ENCODE assay signal across 24 cellular contexts in the genomic region with DNA sequence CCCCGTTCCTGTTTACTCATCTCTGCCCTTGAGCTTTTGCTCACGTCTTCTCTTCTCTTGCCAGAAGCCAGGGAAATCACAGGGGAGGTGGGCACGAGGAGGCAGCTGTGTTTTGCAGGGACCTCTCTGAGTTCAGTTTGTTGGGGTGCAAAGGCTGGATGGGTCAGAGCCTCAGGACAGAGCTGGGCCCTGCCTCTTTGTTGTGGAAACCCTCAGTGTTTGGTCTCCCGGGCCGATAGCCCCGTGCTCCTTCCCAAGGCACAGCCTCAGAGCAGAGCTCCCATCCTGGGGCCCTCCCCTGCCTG. TPM values are rescaled to one million over a fixed set of nuclear protein-coding genes. Genes with fewer than 3 reads are reported as not detected.
DNase-seq lines count a peak whose midpoint lies in the region; ATAC-seq and TF ChIP-seq lines count a peak whose summit lies in the region.
"Had no signal": no experiment of that assay in that cellular context is flagged by ENCODE, and none has a peak within 500 bp of the region (broad histone marks: within the 10 kb centered on the region; RNA-seq: fewer than 3 reads in every experiment).

No MANE protein-coding gene starts in this region.

- CTCF ChIA-PET in activated CD4-positive, alpha-beta T cell treated with anti-CD3 and anti-CD28 coated beads for 36 hours (lab: Charles Lee), result interaction anchor here (0.6 to 1.2 kb wide), 4 partner anchors 48 to 292 kb away, joined by 3 read pairs; no protein-coding TSS in a partner anchor

- 87 to 88% methylated on average over 3 to 6 of the region's 6 CpGs for WGBS in endodermal cell (ENCODE audit: insufficient coverage in 1 of 2, insufficient read length in 1 of 2), 2 experiments
- 80% methylated on average over 6 of the region's 6 CpGs for WGBS in smooth muscle cell (ENCODE audit: low lambda C conversion rate)
- WGBS in gastroesophageal sphincter (ENCODE audit: low coverage in 1 of 2), 2 donors, result 20 to 79% methylated on average over 1 to 2 of the region's 6 CpGs

- no peak for TF ChIP-seq POLR2A in gastroesophageal sphincter (IDR thresholded peaks at IDR 0.05)

- H3K4me3 ChIP-seq in RWPE2 (ENCODE audit: severe bottlenecking), result no peak overlapping the region
- no peak overlapping the region for H3K4me3 ChIP-seq in endodermal cell (ENCODE audit: low read length)
- no peak overlapping the region for H3K4me3 ChIP-seq in smooth muscle cell
- no peak overlapping the region for H3K4me3 ChIP-seq in gastroesophageal sphincter
- H3K4me3 ChIP-seq: colonic mucosa, lower lobe of right lung, prostate gland had no signal

- no peak overlapping the region for H3K9ac ChIP-seq in endodermal cell (ENCODE audit: extremely low read depth, low read length, poor library complexity, severe bottlenecking)
- no peak overlapping the region for H3K9ac ChIP-seq in smooth muscle cell (ENCODE audit: low read depth)

- no peaks in the 10 kb centered on the region for H3K9me3 Mint-ChIP-seq in activated CD4-positive, alpha-beta T cell treated with anti-CD3 and anti-CD28 coated beads for 36 hours (ENCODE audit: low read depth)
- H3K9me3 Mint-ChIP-seq in endodermal cell, result no peaks in the 10 kb centered on the region

- H3K36me3 ChIP-seq in RWPE2 (ENCODE audit: low read depth), result no peaks in the 10 kb centered on the region
- no peaks in the 10 kb centered on the region for H3K36me3 ChIP-seq in endodermal cell (ENCODE audit: control insufficient read depth, insufficient read depth, low read length)
- no peaks in the 10 kb centered on the region for H3K36me3 ChIP-seq in smooth muscle cell (ENCODE audit: low read depth)
- H3K36me3 ChIP-seq in gastroesophageal sphincter, result peaks cover 0 to 46% of the 10 kb centered on the region in 2 donors
- H3K36me3 ChIP-seq: colonic mucosa, lower lobe of right lung, prostate gland had no signal

- H3K27me3 ChIP-seq in RWPE2 (ENCODE audit: insufficient read depth, poor library complexity, severe bottlenecking) (no peaks in the 10 kb centered on the region), endodermal cell (ENCODE audit: control insufficient read depth, insufficient read depth, low read length, poor library complexity, severe bottlenecking) (peaks cover 1% of the 10 kb centered on the region), smooth muscle cell (ENCODE audit: low read depth) (no peaks in the 10 kb centered on the region), gastroesophageal sphincter (no peaks in the 10 kb centered on the region)
- H3K27me3 ChIP-seq: colonic mucosa, neutrophil had no signal

- peaks cover 21% of the 10 kb centered on the region for H3K4me1 ChIP-seq in RWPE2 (ENCODE audit: insufficient read depth, poor library complexity, severe bottlenecking)
- H3K4me1 ChIP-seq in endodermal cell (ENCODE audit: control insufficient read depth, insufficient read depth, low read length), result no peaks in the 10 kb centered on the region
- H3K4me1 ChIP-seq in smooth muscle cell (ENCODE audit: low read depth), result no peaks in the 10 kb centered on the region
- peaks cover 0 to 7% (median 2%) of the 10 kb centered on the region in 3 donors for H3K4me1 ChIP-seq in gastroesophageal sphincter
- H3K4me1 ChIP-seq: colonic mucosa, prostate gland had no signal

- TF ChIP-seq EP300 in gastroesophageal sphincter (IDR thresholded peaks at IDR 0.05), result no peak

- H3K27ac Mint-ChIP-seq in activated CD4-positive, alpha-beta T cell treated with anti-CD3 and anti-CD28 coated beads for 36 hours, result peak overlapping the region; percentile 57
- peak overlapping the region; percentile 32 for H3K27ac Mint-ChIP-seq in endodermal cell

- intact Hi-C loops in activated CD4-positive, alpha-beta T cell treated with anti-CD3 and anti-CD28 coated beads for 36 hours (cut with DNase I, micrococcal nuclease), result no loop called here

- no peak for DNase-seq in activated CD4-positive, alpha-beta T cell treated with anti-CD3 and anti-CD28 coated beads for 36 hours
- DNase-seq in activated CD4-positive, alpha-beta T cell treated with anti-CD3 and anti-CD28 coated beads for 4 hours, result no peak
- DNase-seq in RWPE2 (ENCODE audit: low spot score) (no peak), endodermal cell (peak; percentile 45), smooth muscle cell (lab: John Stamatoyannopoulos, UW; ENCODE audit: unreplicated experiment) (no peak), RPMI8226 (no peak), SW 1271 (lab: John Stamatoyannopoulos, UW) (no peak)
- DNase-seq: activated CD4-positive, alpha-beta T cell treated with anti-CD3 and anti-CD28 coated beads, Interleukin-2, amount 50 U/mL, for 4 hours; colonic mucosa; COR-L47; GDM1; islet precursor cell; KBM-7; lower lobe of right lung; MM.1S; NCI-H1436; NCI-H510A treated with DMSO at 0.1 percent for 48 hours; NK-92 treated with Interleukin-12 subunit alpha and Interleukin-12 subunit beta, amount 100 ng/mL, for 24 hours; stimulated activated CD4-positive, alpha-beta T cell treated with anti-CD3 and anti-CD28 coated beads, Interleukin-2, amount 100 ng/mL, for 24 hours; T1000 had no signal

- POLR2A ChIA-PET in activated CD4-positive, alpha-beta T cell treated with anti-CD3 and anti-CD28 coated beads for 36 hours (lab: Charles Lee), result no interaction called here

- no peak for ATAC-seq in activated CD4-positive, alpha-beta T cell treated with anti-CD3 and anti-CD28 coated beads for 36 hours
- ATAC-seq in RWPE2 (ENCODE audit: low read depth) (no peak), gastroesophageal sphincter (no peak)
- ATAC-seq: lower lobe of right lung had no signal

- H4K20me1 ChIP-seq in smooth muscle cell (ENCODE audit: low read depth), result no peaks in the 10 kb centered on the region

- no peaks in the 10 kb centered on the region for H3K27me3 Mint-ChIP-seq in activated CD4-positive, alpha-beta T cell treated with anti-CD3 and anti-CD28 coated beads for 36 hours
- H3K27me3 Mint-ChIP-seq in endodermal cell (ENCODE audit: insufficient read depth), result peaks cover 2% of the 10 kb centered on the region

- no peak overlapping the region for H2AFZ ChIP-seq in smooth muscle cell (ENCODE audit: low read depth)

- H3K4me3 Mint-ChIP-seq in activated CD4-positive, alpha-beta T cell treated with anti-CD3 and anti-CD28 coated beads for 36 hours, result no peak overlapping the region
- H3K4me3 Mint-ChIP-seq in endodermal cell, result no peak overlapping the region

- no peak overlapping the region for H3K4me2 ChIP-seq in smooth muscle cell

- H3K4me1 Mint-ChIP-seq in activated CD4-positive, alpha-beta T cell treated with anti-CD3 and anti-CD28 coated beads for 36 hours, result peaks cover 18% of the 10 kb centered on the region
- peaks cover 6% of the 10 kb centered on the region for H3K4me1 Mint-ChIP-seq in endodermal cell

- H3K79me2 ChIP-seq in smooth muscle cell (ENCODE audit: low read depth), result no peaks in the 10 kb centered on the region

- H3K27ac ChIP-seq in RWPE2 (ENCODE audit: poor library complexity, severe bottlenecking), result peak overlapping the region; percentile 36
- H3K27ac ChIP-seq in endodermal cell (ENCODE audit: low read depth, low read length), result no peak overlapping the region
- peak overlapping the region; percentile 38 for H3K27ac ChIP-seq in smooth muscle cell (ENCODE audit: low read depth)
- H3K27ac ChIP-seq in gastroesophageal sphincter, result no peak overlapping the region
- H3K27ac ChIP-seq: colonic mucosa, lower lobe of right lung, neutrophil, prostate gland had no signal

- H3K9me3 ChIP-seq in RWPE2 (ENCODE audit: severe bottlenecking), result no peaks in the 10 kb centered on the region
- no peaks in the 10 kb centered on the region for H3K9me3 ChIP-seq in endodermal cell (ENCODE audit: control insufficient read depth, low read length)
- no peaks in the 10 kb centered on the region for H3K9me3 ChIP-seq in smooth muscle cell (replicated peaks; ENCODE audit: low read depth)
- no peaks in the 10 kb centered on the region for H3K9me3 ChIP-seq in gastroesophageal sphincter
- H3K9me3 ChIP-seq: colonic mucosa, lower lobe of right lung, neutrophil, prostate gland had no signal

- TF ChIP-seq CTCF in RWPE2 (IDR thresholded peaks at IDR 0.05; ENCODE audit: poor library complexity, severe bottlenecking) (no peak), endodermal cell (conservative IDR thresholded peaks at IDR 0.05) (no peak), smooth muscle cell (IDR thresholded peaks at IDR 0.05; ENCODE audit: borderline replicate concordance, insufficient read depth, poor library complexity, severe bottlenecking) (no peak), gastroesophageal sphincter (IDR thresholded peaks at IDR 0.05) (no peak)

- H3F3A ChIP-seq in smooth muscle cell (ENCODE audit: low read depth), result peaks cover under 1% of the 10 kb centered on the region

- peaks cover 37% of the 10 kb centered on the region for H3K36me3 Mint-ChIP-seq in activated CD4-positive, alpha-beta T cell treated with anti-CD3 and anti-CD28 coated beads for 36 hours (ENCODE audit: low read depth)
- peaks cover 50% of the 10 kb centered on the region for H3K36me3 Mint-ChIP-seq in endodermal cell (ENCODE audit: low read depth)

RNA-seq across cellular contexts. Expression of a gene that starts 41.0 kb away (rescaled TPM):
- total RNA-seq in activated CD4-positive, alpha-beta T cell treated with anti-CD3 and anti-CD28 coated beads for 36 hours, result 10 to 100 TPM; 84.9 to 85.1 TPM
- 10 to 100 TPM; 32.5 to 49.0 TPM for total RNA-seq in endodermal cell
- 11.3 TPM for polyA plus RNA-seq in endodermal cell (2013, experiment 1 of 2)
- polyA plus RNA-seq in endodermal cell (2013, experiment 2 of 2), result 8.7 TPM
- total RNA-seq in smooth muscle cell, result 5.6 and 7.2 TPM in 2 replicates
- 4.0 and 7.5 TPM in 2 replicates for polyA plus RNA-seq in smooth muscle cell
- total RNA-seq in gastroesophageal sphincter, result 10 to 100 TPM in 2 of 4 donors, 1 to 10 TPM in 2; 8.6 to 16.2 (median 12.3) TPM
- total RNA-seq: A172 had no signal

Comparison
In these comparisons a context has a peak if more than half of its experiments do, and no peak if none do; other contexts are left out.
1. H3K27ac ChIP-seq: peak in RWPE2 (single experiment) and smooth muscle cell (single experiment); none in endodermal cell (single experiment) and gastroesophageal sphincter (0 of 4).